Comparison of ENCODE assay signal across 9 cellular contexts in the genomic region with DNA sequence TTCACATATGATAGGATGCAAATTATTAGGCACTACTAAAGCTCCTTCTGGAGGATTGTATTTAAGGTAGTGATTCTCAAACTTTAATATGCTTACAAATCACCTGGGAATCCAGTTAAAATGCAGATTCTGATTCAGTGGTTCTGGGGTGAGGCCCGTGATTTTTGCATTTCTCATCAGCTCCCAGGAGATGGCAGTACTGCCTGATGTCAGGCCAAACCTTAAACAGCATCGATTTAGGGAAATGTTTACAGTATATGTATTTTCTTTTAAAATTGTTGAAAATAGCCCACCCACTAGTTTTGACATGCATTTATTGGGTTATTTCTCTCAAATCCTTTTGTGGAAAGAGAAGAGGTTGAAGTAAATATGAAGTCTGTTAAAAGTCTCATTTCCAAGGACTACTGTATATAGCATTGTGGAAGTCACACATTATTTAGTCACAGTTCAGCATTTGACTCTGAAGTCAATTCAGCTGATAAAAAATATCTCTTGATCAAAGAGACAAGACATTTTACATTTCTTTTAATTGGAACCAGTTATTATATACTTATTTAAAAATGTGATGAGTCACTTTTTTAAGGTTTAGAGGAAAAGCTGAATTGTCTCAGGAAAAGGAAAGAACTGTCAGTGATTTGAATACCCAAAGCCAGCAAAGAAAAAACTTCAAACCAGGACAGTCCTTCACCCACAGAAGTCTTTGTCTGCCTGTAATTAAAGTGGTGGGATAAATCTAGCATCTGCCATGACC. TPM values are rescaled to one million over a fixed set of nuclear protein-coding genes. Genes with fewer than 3 reads are reported as not detected.
A peak's percentile ranks its signal among the peaks of the same experiment; 100 is the strongest.
DNase-seq lines count a peak whose midpoint lies in the region; ATAC-seq and TF ChIP-seq lines count a peak whose summit lies in the region.
"Had no signal": no experiment of that assay in that cellular context is flagged by ENCODE, and none has a peak within 500 bp of the region (broad histone marks: within the 10 kb centered on the region; RNA-seq: fewer than 3 reads in every experiment).

No MANE protein-coding gene starts in this region.

- in situ Hi-C loops in GM13976 (cut with MboI; ENCODE audit: low sequenced_read_pairs, unreplicated experiment) (loop anchor here (5.0 to 10.0 kb wide), 2 partner anchors 193 to 355 kb away; no protein-coding TSS in a partner anchor), astrocyte of the spinal cord (cut with HindIII; ENCODE audit: low sequenced_read_pairs) (no loop called here)

- H3K4me3 ChIP-seq in CD4-positive, CD25-positive, alpha-beta regulatory T cell (ENCODE audit: low read depth, low read length) = peak overlapping the region; percentile 28
- H3K4me3 ChIP-seq in astrocyte of the spinal cord (ENCODE audit: low read depth, low read length) (no peak overlapping the region), suprapubic skin (no peak overlapping the region)

- no peaks in the 10 kb centered on the region for H3K9me3 Mint-ChIP-seq in CD4-positive, CD25-positive, alpha-beta regulatory T cell
- H3K9me3 Mint-ChIP-seq: T-helper 1 cell treated with Interleukin-12 subunit alpha and Interleukin-12 subunit beta and Interleukin-4 antibody, amounts not matched to agents 30 μg/mL and 1 μg/mL, for 36 hours had no signal

- no peaks in the 10 kb centered on the region for H3K36me3 Mint-ChIP-seq in CD4-positive, CD25-positive, alpha-beta regulatory T cell

- no peaks in the 10 kb centered on the region for H3K4me1 ChIP-seq in CD4-positive, CD25-positive, alpha-beta regulatory T cell (ENCODE audit: control insufficient read depth, insufficient read depth, low read length, poor library complexity, severe bottlenecking)
- H3K4me1 ChIP-seq in suprapubic skin = peaks cover 7% of the 10 kb centered on the region

- no peak overlapping the region for H3K27ac ChIP-seq in CD4-positive, CD25-positive, alpha-beta regulatory T cell (ENCODE audit: insufficient read depth, low read length, poor library complexity, severe bottlenecking)
- no peak overlapping the region for H3K27ac ChIP-seq in suprapubic skin

- H3K27me3 ChIP-seq in CD4-positive, CD25-positive, alpha-beta regulatory T cell (ENCODE audit: control insufficient read depth, insufficient read depth, low read length) = no peaks in the 10 kb centered on the region
- H3K27me3 ChIP-seq in suprapubic skin = no peaks in the 10 kb centered on the region

- H3K36me3 ChIP-seq in CD4-positive, CD25-positive, alpha-beta regulatory T cell (ENCODE audit: control insufficient read depth, insufficient read depth, low read length) = no peaks in the 10 kb centered on the region
- H3K36me3 ChIP-seq in suprapubic skin = no peaks in the 10 kb centered on the region

- ATAC-seq in CD4-positive, CD25-positive, alpha-beta regulatory T cell (ENCODE audit: low read depth in 2 of 2) = peak; percentile 75 to 80
- no peak for ATAC-seq in GM19452 (IDR thresholded peaks at IDR 0.05; ENCODE audit: unreplicated experiment)

- peak overlapping the region in 1 of 3 donors; percentile 52 for H3K27ac Mint-ChIP-seq in CD4-positive, CD25-positive, alpha-beta regulatory T cell
- H3K27ac Mint-ChIP-seq: T-helper 1 cell treated with Interleukin-12 subunit alpha and Interleukin-12 subunit beta and Interleukin-4 antibody, amounts not matched to agents 30 μg/mL and 1 μg/mL, for 36 hours had no signal

- H3K4me1 Mint-ChIP-seq in CD4-positive, CD25-positive, alpha-beta regulatory T cell = peaks cover 0 to 4% (median 2%) of the 10 kb centered on the region in 4 donors

- WGBS in suprapubic skin = 6% methylated on average over 2 of the region's 2 CpGs

- no peak for TF ChIP-seq POLR2A in suprapubic skin (IDR thresholded peaks at IDR 0.05)

- no peak for TF ChIP-seq EP300 in suprapubic skin (IDR thresholded peaks at IDR 0.05)

- TF ChIP-seq CTCF in GM13976 (IDR thresholded peaks at IDR 0.05; ENCODE audit: borderline replicate concordance, control extremely low read depth, extremely low read depth, insufficient read depth, missing control alignments) (peak; percentile 73), astrocyte of the spinal cord (IDR thresholded peaks at IDR 0.05; ENCODE audit: low read depth, low read length) (peak; percentile 76), suprapubic skin (IDR thresholded peaks at IDR 0.05) (peak; percentile 34 to 52)

- H3K4me3 Mint-ChIP-seq in CD4-positive, CD25-positive, alpha-beta regulatory T cell = no peak overlapping the region
- H3K4me3 Mint-ChIP-seq: T-helper 1 cell treated with Interleukin-12 subunit alpha and Interleukin-12 subunit beta and Interleukin-4 antibody, amounts not matched to agents 30 μg/mL and 1 μg/mL, for 36 hours had no signal

- H3K9me3 ChIP-seq in CD4-positive, CD25-positive, alpha-beta regulatory T cell (ENCODE audit: control insufficient read depth in 2 of 2, low read length in 2 of 2) = no peaks in the 10 kb centered on the region
- no peaks in the 10 kb centered on the region for H3K9me3 ChIP-seq in suprapubic skin

- H3K27me3 Mint-ChIP-seq in CD4-positive, CD25-positive, alpha-beta regulatory T cell = peaks cover 5% of the 10 kb centered on the region

- DNase-seq in CD4-positive, CD25-positive, alpha-beta regulatory T cell = peak in 2 of 3 donors; percentile 53 to 59
- DNase-seq in GM13976 (ENCODE audit: low spot score) = peak; percentile 34
- DNase-seq in NCI-H526 treated with DMSO at 0.1 percent for 48 hours (lab: John Stamatoyannopoulos, UW) = peak; percentile 24
- peak; percentile 55 for DNase-seq in astrocyte of the spinal cord (ENCODE audit: low read depth, low spot score)
- DNase-seq in iris pigment epithelial cell (ENCODE audit: low read depth) = peak; percentile 55
- no peak for DNase-seq in suprapubic skin (ENCODE audit: low spot score in 2 of 2)
- no peak for DNase-seq in UCSD-AML1 (lab: John Stamatoyannopoulos, UW; ENCODE audit: unreplicated experiment)

RNA-seq across cellular contexts. Expression of a gene that starts 21.2 kb away (rescaled TPM):
- total RNA-seq in CD4-positive, CD25-positive, alpha-beta regulatory T cell = 249 TPM
- 10 to 100 TPM; 67.8 to 98.6 (median 87.7) TPM for polyA plus RNA-seq in CD4-positive, CD25-positive, alpha-beta regulatory T cell
- total RNA-seq in suprapubic skin = 100 to 1,000 TPM; 101 to 207 (median 138) TPM

Comparison
In these comparisons a context has a peak if more than half of its experiments do, and no peak if none do; other contexts are left out.
1. DNase-seq: peak in CD4-positive, CD25-positive, alpha-beta regulatory T cell (2 of 3), GM13976 (single experiment), NCI-H526 treated with DMSO at 0.1 percent for 48 hours (single experiment), astrocyte of the spinal cord (single experiment) and iris pigment epithelial cell (single experiment); none in suprapubic skin (0 of 2) and UCSD-AML1 (single experiment).
2. Peak in every context shown above with its lines, with median percentiles within 50 percentile points of each other: CTCF ChIP-seq.